ENCODE assay signal across 15 cellular contexts in genomic region chr9:36092014-36092413, GRCh38. TPM values are rescaled to one million over a fixed set of nuclear protein-coding genes. Genes with fewer than 3 reads are reported as not detected.
DNase-seq lines count a peak whose midpoint lies in the region; ATAC-seq and TF ChIP-seq lines count a peak whose summit lies in the region.
"Had no signal": no experiment of that assay in that cellular context is flagged by ENCODE, and none has a peak within 500 bp of the region (broad histone marks: within the 10 kb centered on the region; RNA-seq: fewer than 3 reads in every experiment).

No MANE protein-coding gene starts in this region.

- no peaks in the 10 kb centered on the region for H3K27me3 ChIP-seq in Panc1 (ENCODE audit: control insufficient read depth, insufficient read depth, low read length)
- H3K27me3 ChIP-seq in endodermal cell (ENCODE audit: control insufficient read depth, insufficient read depth, low read length, poor library complexity, severe bottlenecking) = no peaks in the 10 kb centered on the region
- H3K27me3 ChIP-seq in testis = no peaks in the 10 kb centered on the region
- H3K27me3 ChIP-seq: heart right ventricle, neural progenitor cell had no signal

- H3K9me3 ChIP-seq in Panc1 (ENCODE audit: control insufficient read depth, insufficient read depth, low read depth, low read length) = no peaks in the 10 kb centered on the region
- peaks cover 1% of the 10 kb centered on the region for H3K9me3 ChIP-seq in endodermal cell (ENCODE audit: control insufficient read depth, low read length)
- no peaks in the 10 kb centered on the region for H3K9me3 ChIP-seq in testis
- H3K9me3 ChIP-seq: thoracic aorta had no signal

- CTCF ChIA-PET in Calu3 (lab: Charles Lee) = no interaction called here
- CTCF ChIA-PET in Panc1 (lab: Charles Lee) = interaction anchor here (0.6 kb wide), 1 partner anchor 105 kb away, joined by 3 read pairs; no protein-coding TSS in a partner anchor

- in situ Hi-C loops in Panc1 (cut with HindIII; ENCODE audit: low pct_unique_long_range_greater_than_20kb, low sequenced_read_pairs) = no loop called here

- peak overlapping the region; percentile 14 for H3K27ac Mint-ChIP-seq in Calu3 (ENCODE audit: unreplicated experiment)
- peak overlapping the region; percentile 57 for H3K27ac Mint-ChIP-seq in endodermal cell
- peak overlapping the region; percentile 86 for H3K27ac Mint-ChIP-seq in osteocyte (ENCODE audit: unreplicated experiment)
- H3K27ac Mint-ChIP-seq: neural progenitor cell had no signal

- BruUV-seq in Calu3 (replicated peaks; lab: Mats Ljungman, UMichigan) (no TSS peak), Panc1 (replicated peaks; lab: Mats Ljungman, UMichigan) (no TSS peak)

- H3K4me3 ChIP-seq in Panc1 (ENCODE audit: low read depth in 2 of 2, low read length in 2 of 2) = no peak overlapping the region
- no peak overlapping the region for H3K4me3 ChIP-seq in endodermal cell (ENCODE audit: low read length)
- no peak overlapping the region for H3K4me3 ChIP-seq in testis
- H3K4me3 ChIP-seq: heart right ventricle, neural progenitor cell, thoracic aorta had no signal

- TF ChIP-seq CTCF in Calu3 (IDR thresholded peaks at IDR 0.05; ENCODE audit: unreplicated experiment) (no peak), Panc1 (IDR thresholded peaks at IDR 0.05) (peak; percentile 3; the same call in 1 of the 2 replicates), endodermal cell (conservative IDR thresholded peaks at IDR 0.05) (no peak), osteocyte (IDR thresholded peaks at IDR 0.05) (no peak), testis (IDR thresholded peaks at IDR 0.05) (no peak)

- POLR2A ChIA-PET in Panc1 (lab: Charles Lee) = interaction anchor here (0.5 to 0.6 kb wide), 2 partner anchors 106 to 341 kb away, joined by 3 read pairs; no protein-coding TSS in a partner anchor

- H3K27me3 Mint-ChIP-seq in Calu3 (ENCODE audit: unreplicated experiment) = no peaks in the 10 kb centered on the region
- H3K27me3 Mint-ChIP-seq in endodermal cell (ENCODE audit: insufficient read depth) = no peaks in the 10 kb centered on the region
- no peaks in the 10 kb centered on the region for H3K27me3 Mint-ChIP-seq in osteocyte (ENCODE audit: unreplicated experiment)
- H3K27me3 Mint-ChIP-seq: activated CD4-positive, alpha-beta T cell treated with anti-CD3 and anti-CD28 coated beads for 36 hours had no signal

- TF ChIP-seq POLR2A in testis (IDR thresholded peaks at IDR 0.05) = no peak

- DNase-seq in Calu3 (no peak), Panc1 (ENCODE audit: low read depth, low spot score) (no peak), endodermal cell (no peak), osteocyte (ENCODE audit: extremely low spot score, unreplicated experiment) (no peak), NOMO-1 treated with DMSO at 0.1 percent for 48 hours (lab: John Stamatoyannopoulos, UW; ENCODE audit: unreplicated experiment) (no peak), NCI-H82 treated with DMSO at 0.1 percent for 48 hours (lab: John Stamatoyannopoulos, UW; ENCODE audit: unreplicated experiment) (no peak), testis (no peak)
- DNase-seq in stimulated activated CD8-positive, alpha-beta memory T cell treated with anti-CD3 and anti-CD28 coated beads, Interleukin-4, amount 100 ng/mL, for 48 hours = no peak
- DNase-seq: heart right ventricle, NCI-H1105 treated with DMSO at 0.1 percent for 48 hours, NCI-H345 had no signal

- H3K4me1 ChIP-seq in Panc1 (ENCODE audit: control insufficient read depth, insufficient read depth, low read length) = no peaks in the 10 kb centered on the region
- no peaks in the 10 kb centered on the region for H3K4me1 ChIP-seq in endodermal cell (ENCODE audit: control insufficient read depth, insufficient read depth, low read length)
- no peaks in the 10 kb centered on the region for H3K4me1 ChIP-seq in testis
- H3K4me1 ChIP-seq: neural progenitor cell had no signal

- no peak for ATAC-seq in Panc1

- H3K27ac ChIP-seq in Panc1 (ENCODE audit: low read length) (no peak overlapping the region), endodermal cell (ENCODE audit: low read depth, low read length) (no peak overlapping the region), testis (no peak overlapping the region)
- H3K27ac ChIP-seq: epithelial cell of prostate, neural progenitor cell, thoracic aorta had no signal

- intact Hi-C loops in Calu3 (cut with micrococcal nuclease; ENCODE audit: unreplicated experiment) (no loop called here), Panc1 (cut with micrococcal nuclease; ENCODE audit: unreplicated experiment) (no loop called here), testis (cut with DNase I; ENCODE audit: low total_unique reads) (no loop called here)

- no peaks in the 10 kb centered on the region for H3K36me3 ChIP-seq in Panc1 (ENCODE audit: control insufficient read depth, insufficient read depth, low read length)
- peaks cover under 1% of the 10 kb centered on the region for H3K36me3 ChIP-seq in endodermal cell (ENCODE audit: control insufficient read depth, insufficient read depth, low read length)
- no peaks in the 10 kb centered on the region for H3K36me3 ChIP-seq in testis (ENCODE audit: low read depth, missing control alignments)
- H3K36me3 ChIP-seq: thoracic aorta had no signal

- H3K36me3 Mint-ChIP-seq in Calu3 (ENCODE audit: insufficient read depth, unreplicated experiment) (no peaks in the 10 kb centered on the region), endodermal cell (ENCODE audit: low read depth) (peaks cover 8% of the 10 kb centered on the region), osteocyte (ENCODE audit: unreplicated experiment) (peaks cover 15% of the 10 kb centered on the region)

- WGBS in endodermal cell (ENCODE audit: insufficient coverage in 1 of 2, insufficient read length in 1 of 2), 2 experiments = 100% methylated on average over 1 of the region's 1 CpG
- 92 to 97% methylated on average over 1 of the region's 1 CpG for WGBS in testis, 2 donors

- no peak overlapping the region for H3K9ac ChIP-seq in endodermal cell (ENCODE audit: extremely low read depth, low read length, poor library complexity, severe bottlenecking)
- H3K9ac ChIP-seq: neural progenitor cell had no signal

- H3K4me1 Mint-ChIP-seq in Calu3 (ENCODE audit: low read depth, unreplicated experiment) = peaks cover 9% of the 10 kb centered on the region
- peaks cover 22% of the 10 kb centered on the region for H3K4me1 Mint-ChIP-seq in endodermal cell
- H3K4me1 Mint-ChIP-seq in osteocyte (ENCODE audit: unreplicated experiment) = peaks cover 45% of the 10 kb centered on the region
- H3K4me1 Mint-ChIP-seq: neural progenitor cell had no signal

- no peaks in the 10 kb centered on the region for H3K9me3 Mint-ChIP-seq in Calu3 (ENCODE audit: low read depth, unreplicated experiment)
- H3K9me3 Mint-ChIP-seq in endodermal cell = peaks cover 3% of the 10 kb centered on the region
- no peaks in the 10 kb centered on the region for H3K9me3 Mint-ChIP-seq in osteocyte (ENCODE audit: unreplicated experiment)

- no peak overlapping the region for H3K4me3 Mint-ChIP-seq in Calu3 (ENCODE audit: low read depth, unreplicated experiment)
- H3K4me3 Mint-ChIP-seq in endodermal cell = no peak overlapping the region
- no peak overlapping the region for H3K4me3 Mint-ChIP-seq in osteocyte (ENCODE audit: unreplicated experiment)
- H3K4me3 Mint-ChIP-seq: activated CD4-positive, alpha-beta T cell treated with anti-CD3 and anti-CD28 coated beads for 36 hours; neural progenitor cell had no signal

RNA-seq across cellular contexts. Expression of gene GLIPR2, which starts 44.5 kb away (rescaled TPM):
- total RNA-seq in Calu3 (2022) (0.19 and 0.24 TPM in 2 replicates), Panc1 (2021; ENCODE audit: unreplicated experiment) (4.9 TPM), endodermal cell (10 to 100 TPM; 38.6 to 54.2 TPM), osteocyte (29.1 and 30.6 TPM in 2 replicates), testis (1 to 10 TPM; 3.5 to 3.9 TPM)
- 2.7 TPM for polyA plus RNA-seq in Panc1 (2012; ENCODE audit: insufficient read length)
- polyA plus RNA-seq in endodermal cell (2013, experiment 1 of 2) = 26.4 TPM
- 34.6 TPM for polyA plus RNA-seq in endodermal cell (2013, experiment 2 of 2)
- 19.6 TPM for polyA plus RNA-seq in testis (ENCODE audit: insufficient read depth, low read depth, low replicate concordance)

RNA-seq across cellular contexts. Expression of gene RECK, which starts 55.3 kb away (rescaled TPM):
- total RNA-seq in Calu3 (2022) (0.54 and 1.1 TPM in 2 replicates), Panc1 (2021; ENCODE audit: unreplicated experiment) (13.2 TPM), endodermal cell (10 to 100 TPM; 11.5 to 16.1 TPM), osteocyte (25.7 and 27.1 TPM in 2 replicates), testis (10 to 100 TPM; 10.1 to 15.4 TPM)
- polyA plus RNA-seq in Panc1 (2012; ENCODE audit: insufficient read length) = 10.8 TPM
- polyA plus RNA-seq in endodermal cell (2013, experiment 1 of 2) = 11.4 TPM
- 12.3 TPM for polyA plus RNA-seq in endodermal cell (2013, experiment 2 of 2)
- 17.6 TPM for polyA plus RNA-seq in testis (ENCODE audit: insufficient read depth, low read depth, low replicate concordance)

Comparison
In these comparisons a context has a peak if more than half of its experiments do, and no peak if none do; other contexts are left out.
1. H3K27ac Mint-ChIP-seq: peak in every context shown above with its lines; median percentile 86 in osteocyte; 57 in endodermal cell; 14 in Calu3.